29 cellular contexts compared by ENCODE assay signal in the genomic region with DNA sequence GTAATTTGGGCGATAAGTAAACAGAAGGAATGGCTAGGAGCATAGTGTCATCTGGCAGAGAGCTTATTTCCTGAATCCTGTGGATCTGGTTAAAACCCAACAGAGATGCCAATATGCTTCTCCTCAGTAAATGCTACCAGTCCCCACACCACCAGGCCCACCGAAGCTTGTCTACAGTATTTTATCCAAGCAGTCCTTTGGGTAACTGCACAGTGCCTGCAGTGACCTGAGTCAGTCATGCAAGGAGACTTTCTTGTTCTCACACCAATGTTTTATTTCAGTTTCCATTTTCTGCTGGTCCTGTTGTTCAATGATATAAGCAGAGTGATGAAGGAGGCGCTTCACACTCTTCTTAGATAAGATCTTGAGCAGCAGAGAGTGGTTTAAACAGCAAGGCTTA.
DNase-seq lines count a peak whose midpoint lies in the region; ATAC-seq lines count a peak whose summit lies in the region.
"Had no signal": no experiment of that assay in that cellular context is flagged by ENCODE, and none has a peak within 500 bp of the region (broad histone marks: within the 10 kb centered on the region; RNA-seq: fewer than 3 reads in every experiment).

No MANE protein-coding gene starts in this region.

- DNase-seq in NCI-H1417 (lab: John Stamatoyannopoulos, UW) (peak in 2 of 3 experiments; percentile 48 to 83), NCI-H1417 treated with DMSO at 0.1 percent for 48 hours (lab: John Stamatoyannopoulos, UW) (no peak), NCI-H2081 treated with DMSO at 0.1 percent for 48 hours (lab: John Stamatoyannopoulos, UW) (peak; percentile 10), cerebellum (ENCODE audit: low spot score) (peak; percentile 76), UCSD-AML1 (lab: John Stamatoyannopoulos, UW; ENCODE audit: unreplicated experiment) (no peak), HPDE6-E6E7 (ENCODE audit: extremely low spot score) (no peak)
- DNase-seq in stimulated activated CD4-positive, alpha-beta T cell treated with anti-CD3 and anti-CD28 coated beads, Interleukin-1b, Interleukin-23, amount 100 ng/mL, for 48 hours = no peak
- DNase-seq: activated CD8-positive, alpha-beta T cell treated with anti-CD3 and anti-CD28 coated beads for 36 hours; activated effector memory CD4-positive, alpha-beta T cell treated with Interleukin-2 at 50 U/mL for 16 hours; activated naive CD8-positive, alpha-beta T cell treated with anti-CD3 and anti-CD28 coated beads for 36 hours; AML-193; CD8-positive, alpha-beta T cell; DMS53; GF-D8; GM23248; islet precursor cell; NCI-H526; PC-3; right lobe of liver; SHP77; stimulated activated CD4-positive, alpha-beta T cell treated with anti-CD3 and anti-CD28 coated beads, Interleukin-12 subunit alpha, Interleukin-12 subunit beta, amount 100 ng/mL, for 4 hours; stimulated activated CD4-positive, alpha-beta T cell treated with anti-CD3 and anti-CD28 coated beads, Interleukin-4, amount 100 ng/mL, for 4 hours; stimulated activated naive CD4-positive, alpha-beta T cell; SW 1271 had no signal

- peak; percentile 58 for ATAC-seq in GM21381 (IDR thresholded peaks at IDR 0.05; ENCODE audit: unreplicated experiment)
- ATAC-seq: activated CD4-positive, CD25-positive, alpha-beta regulatory T cell treated with anti-CD3 and anti-CD28 coated beads, Interleukin-2, amount 50 U/mL, for 24 hours; activated CD8-positive, alpha-beta T cell treated with anti-CD3 and anti-CD28 coated beads for 36 hours; CD8-positive, alpha-beta T cell; gastroesophageal sphincter; HepG2; natural killer cell treated with Interleukin-12 subunit alpha and Interleukin-12 subunit beta and Interleukin-15 and Interleukin-18, amount 100 ng/mL, for 72 hours; PC-3; right lobe of liver had no signal

Comparison
In these comparisons a context has a peak if more than half of its experiments do, and no peak if none do; other contexts are left out.
1. DNase-seq: peak in NCI-H1417 (2 of 3), NCI-H2081 treated with DMSO at 0.1 percent for 48 hours (single experiment) and cerebellum (single experiment); none in NCI-H1417 treated with DMSO at 0.1 percent for 48 hours (single experiment), stimulated activated CD4-positive, alpha-beta T cell treated with anti-CD3 and anti-CD28 coated beads, Interleukin-1b, Interleukin-23, amount 100 ng/mL, for 48 hours (single experiment), UCSD-AML1 (single experiment) and HPDE6-E6E7 (single experiment).